In genomic region chr7:37970211-37970610, GRCh38 we compare ENCODE assay signal across 25 cellular contexts. TPM values are rescaled to one million over a fixed set of nuclear protein-coding genes. Genes with fewer than 3 reads are reported as not detected.
"Had no signal": no experiment of that assay in that cellular context is flagged by ENCODE, and none has a peak within 500 bp of the region (broad histone marks: within the 10 kb centered on the region; RNA-seq: fewer than 3 reads in every experiment).

No MANE protein-coding gene starts in this region.

- DNase-seq: cerebellar nuclear complex; cortex of kidney; effector memory CD8-positive, alpha-beta T cell; erythroblast; esophagus squamous epithelium; foreskin keratinocyte; heart left ventricle; kidney; mucosa of descending colon; naive thymus-derived CD4-positive, alpha-beta T cell; pancreas; right lobe of liver; stimulated activated CD4-positive, alpha-beta T cell treated with anti-CD3 and anti-CD28 coated beads, Interleukin-12 subunit alpha, Interleukin-12 subunit beta, amount 100 ng/mL, for 4 hours; stimulated activated CD4-positive, alpha-beta T cell treated with anti-CD3 and anti-CD28 coated beads, Interleukin-4, amount 100 ng/mL, for 4 hours; stomach; thyroid gland; trophoblast cell had no signal

- H3K27me3 Mint-ChIP-seq: progenitor cell of endocrine pancreas had no signal

- H3K4me1 Mint-ChIP-seq: memory B cell; naive thymus-derived CD4-positive, alpha-beta T cell; stimulated activated memory B cell treated with anti-CD40 and anti-IgM and Interleukin-4, amounts not matched to agents 10 μg/mL and 1 μg/mL and 100 μg/mL, for 72 hours had no signal

- H3K27ac Mint-ChIP-seq: effector memory CD8-positive, alpha-beta T cell; memory B cell; naive thymus-derived CD4-positive, alpha-beta T cell; progenitor cell of endocrine pancreas; stimulated activated memory B cell treated with anti-CD40 and anti-IgM and Interleukin-4, amounts not matched to agents 10 μg/mL and 1 μg/mL and 100 μg/mL, for 72 hours had no signal

- H3K9me3 Mint-ChIP-seq: effector memory CD8-positive, alpha-beta T cell; memory B cell; stimulated activated memory B cell treated with anti-CD40 and anti-IgM and Interleukin-4, amounts not matched to agents 10 μg/mL and 1 μg/mL and 100 μg/mL, for 72 hours had no signal

- H3K4me3 Mint-ChIP-seq: effector memory CD8-positive, alpha-beta T cell; memory B cell; naive thymus-derived CD4-positive, alpha-beta T cell; stimulated activated memory B cell treated with anti-CD40 and anti-IgM and Interleukin-4, amounts not matched to agents 10 μg/mL and 1 μg/mL and 100 μg/mL, for 72 hours had no signal

- ATAC-seq: effector memory CD8-positive, alpha-beta T cell; foreskin keratinocyte; gastroesophageal sphincter; heart left ventricle; left lobe of liver; mucosa of descending colon; naive thymus-derived CD4-positive, alpha-beta T cell; pancreas; right lobe of liver; stimulated activated memory B cell treated with anti-CD40 and anti-IgM and Interleukin-4, amounts not matched to agents 10 μg/mL and 1 μg/mL and 100 μg/mL, for 72 hours had no signal

- H3K36me3 Mint-ChIP-seq: memory B cell; naive thymus-derived CD4-positive, alpha-beta T cell; stimulated activated memory B cell treated with anti-CD40 and anti-IgM and Interleukin-4, amounts not matched to agents 10 μg/mL and 1 μg/mL and 100 μg/mL, for 72 hours had no signal

RNA-seq across cellular contexts. Expression of gene EPDR1, which starts 49.8 kb away (rescaled TPM):
- polyA plus RNA-seq: foreskin keratinocyte had no signal

RNA-seq across cellular contexts. Expression of gene SFRP4, which starts 53.6 kb away (rescaled TPM):
- total RNA-seq: dermis microvascular lymphatic vessel endothelial cell; foreskin keratinocyte; naive thymus-derived CD4-positive, alpha-beta T cell; progenitor cell of endocrine pancreas; smooth muscle cell had no signal
- polyA plus RNA-seq: foreskin keratinocyte; naive thymus-derived CD4-positive, alpha-beta T cell; neural cell; smooth muscle cell had no signal
